ENCODE assay signal across 16 cellular contexts in genomic region chr10:1363466-1364121, GRCh38.
DNase-seq lines count a peak whose midpoint lies in the region; ATAC-seq, FAIRE-seq and TF ChIP-seq lines count a peak whose summit lies in the region.
"Had no signal": no experiment of that assay in that cellular context is flagged by ENCODE, and none has a peak within 500 bp of the region (broad histone marks: within the 10 kb centered on the region; RNA-seq: fewer than 3 reads in every experiment).

No MANE protein-coding gene starts in this region.

- no peak overlapping the region for H4K91ac ChIP-seq in trophoblast cell (ENCODE audit: low read depth, low read length)

- FAIRE-seq in kidney (lab: Jason Lieb, UNC) = no peak

- no peak overlapping the region for H3K14ac ChIP-seq in trophoblast cell (ENCODE audit: low read length)

- H2AFZ ChIP-seq in GM23338 (peak overlapping the region; percentile 18; the same call in 1 of the 2 replicates), trophoblast cell (ENCODE audit: insufficient read depth, low read length, poor library complexity) (no peak overlapping the region)

- H3K4me3 Mint-ChIP-seq in GM23338 = no peak overlapping the region
- H3K4me3 Mint-ChIP-seq: B cell; CD4-positive, CD25-positive, alpha-beta regulatory T cell; IgD-negative memory B cell had no signal

- no peaks in the 10 kb centered on the region for H3K36me3 ChIP-seq in GM23338 (ENCODE audit: insufficient read depth)
- H3K36me3 ChIP-seq in colonic mucosa = no peaks in the 10 kb centered on the region
- H3K36me3 ChIP-seq in kidney (ENCODE audit: control insufficient read depth in 1 of 2, insufficient read depth in 2 of 2, low read length in 2 of 2) = no peaks in the 10 kb centered on the region
- H3K36me3 ChIP-seq in trophoblast cell (ENCODE audit: control insufficient read depth in 1 of 2, insufficient read depth in 2 of 2, low read length in 2 of 2) = no peaks in the 10 kb centered on the region
- H3K36me3 ChIP-seq: HAP-1 had no signal

- H3K79me2 ChIP-seq in GM23338 (replicated peaks; ENCODE audit: insufficient read depth) = no peaks in the 10 kb centered on the region
- peaks cover under 1% of the 10 kb centered on the region for H3K79me2 ChIP-seq in trophoblast cell (ENCODE audit: control insufficient read depth, insufficient read depth, low read length, poor library complexity)

- H3K23ac ChIP-seq in trophoblast cell (ENCODE audit: low read length) = no peak overlapping the region

- H3K27ac ChIP-seq in GM23338 (ENCODE audit: low read depth) = no peak overlapping the region
- no peak overlapping the region for H3K27ac ChIP-seq in colonic mucosa
- H3K27ac ChIP-seq in kidney (ENCODE audit: low read depth in 2 of 2, low read length in 2 of 2) = no peak overlapping the region
- no peak overlapping the region for H3K27ac ChIP-seq in trophoblast cell (ENCODE audit: low read depth, low read length)

- no peak overlapping the region for H3K27ac Mint-ChIP-seq in GM23338
- H3K27ac Mint-ChIP-seq: B cell; CD4-positive, CD25-positive, alpha-beta regulatory T cell had no signal

- H3K9me2 ChIP-seq in GM23338 (ENCODE audit: insufficient read depth) = no peaks in the 10 kb centered on the region; the same call in 1 of the 2 replicates

- H3K4ac ChIP-seq in trophoblast cell (ENCODE audit: low read depth, low read length) = no peak overlapping the region

- peaks cover 6% of the 10 kb centered on the region for H3K27me3 Mint-ChIP-seq in GM23338 (ENCODE audit: insufficient read depth, low read depth, poor library complexity)

- no peak overlapping the region for H2BK12ac ChIP-seq in trophoblast cell (ENCODE audit: low read length)

- H3K4me3 ChIP-seq in GM23338 (no peak overlapping the region), colonic mucosa (no peak overlapping the region), kidney (ENCODE audit: low read length in 2 of 2) (no peak overlapping the region), trophoblast cell (ENCODE audit: low read depth, low read length) (no peak overlapping the region)
- H3K4me3 ChIP-seq: HAP-1 had no signal

- intact Hi-C loops in colonic mucosa (cut with DNase I) = no loop called here
- intact Hi-C loops in kidney (cut with DNase I) = no loop called here

- no peak overlapping the region for H2AK5ac ChIP-seq in trophoblast cell (ENCODE audit: low read length)

- H3K36me3 Mint-ChIP-seq in GM23338 (ENCODE audit: low read depth) = no peaks in the 10 kb centered on the region
- H3K36me3 Mint-ChIP-seq: CD4-positive, CD25-positive, alpha-beta regulatory T cell had no signal

- no CpG with 5 or more reads among the region's 61 CpGs for WGBS in trophoblast cell (ENCODE audit: extremely low coverage, insufficient coverage, insufficient read length)

- peaks cover 14% of the 10 kb centered on the region for H3K4me1 ChIP-seq in GM23338 (ENCODE audit: insufficient read depth)
- no peaks in the 10 kb centered on the region for H3K4me1 ChIP-seq in colonic mucosa
- no peaks in the 10 kb centered on the region for H3K4me1 ChIP-seq in kidney (ENCODE audit: control insufficient read depth in 1 of 2, insufficient read depth in 1 of 2, low read depth in 1 of 2, low read length in 2 of 2)
- peaks cover 13 to 17% of the 10 kb centered on the region in 2 experiments for H3K4me1 ChIP-seq in trophoblast cell (ENCODE audit: control insufficient read depth in 1 of 2, insufficient read depth in 2 of 2, low read length in 2 of 2)
- H3K4me1 ChIP-seq: HAP-1 had no signal

- peaks cover 4% of the 10 kb centered on the region for H3K79me1 ChIP-seq in trophoblast cell (ENCODE audit: low read length)

- peaks cover 3% of the 10 kb centered on the region; the same call in 1 of the 2 replicates for H3F3A ChIP-seq in GM23338 (replicated peaks; ENCODE audit: low read depth)

- no peak overlapping the region for H4K8ac ChIP-seq in trophoblast cell (ENCODE audit: low read depth, low read length)

- no peak overlapping the region for H3K18ac ChIP-seq in trophoblast cell (ENCODE audit: low read length)

- H3K9me3 Mint-ChIP-seq in GM23338 = no peaks in the 10 kb centered on the region; the same call in 2 of the 3 replicates

- no peak for ATAC-seq in GM23338

- DNase-seq in GM23338 (ENCODE audit: low spot score) (no peak), colonic mucosa (peak; percentile 5), kidney (peak; percentile 67), SHP77 treated with DMSO at 0.1 percent for 48 hours (lab: John Stamatoyannopoulos, UW) (no peak), NCI-H345 (lab: John Stamatoyannopoulos, UW) (no peak), trophoblast cell (no peak)
- peak; percentile 16 for DNase-seq in stimulated activated CD8-positive, alpha-beta memory T cell treated with anti-CD3 and anti-CD28 coated beads, Interleukin-4, amount 100 ng/mL, for 48 hours
- DNase-seq: Caco-2; CD4-positive, CD25-positive, alpha-beta regulatory T cell; DMS53; NCI-H1105; NCI-H1694; NCI-H524 had no signal

- peaks cover 41% of the 10 kb centered on the region for H3K4me1 Mint-ChIP-seq in GM23338

- no peaks in the 10 kb centered on the region for H4K20me1 ChIP-seq in GM23338 (replicated peaks; ENCODE audit: insufficient read depth)

- H2BK5ac ChIP-seq in trophoblast cell (ENCODE audit: low read depth, low read length, poor library complexity) = no peak overlapping the region

- TF ChIP-seq CTCF in GM23338 (conservative IDR thresholded peaks at IDR 0.05; ENCODE audit: low read depth in 2 of 2) = no peak
- no peak for TF ChIP-seq CTCF in colonic mucosa (IDR thresholded peaks at IDR 0.05)
- no peak for TF ChIP-seq CTCF in kidney (IDR thresholded peaks at IDR 0.05; ENCODE audit: borderline replicate concordance, extremely low read depth, insufficient read depth)

- H4K12ac ChIP-seq in trophoblast cell (ENCODE audit: low read depth, low read length) = no peak overlapping the region

- H3K9ac ChIP-seq in colonic mucosa (ENCODE audit: low read depth in 2 of 2, low read length in 2 of 2) (no peak overlapping the region), kidney (ENCODE audit: low read length in 2 of 2) (no peak overlapping the region), trophoblast cell (ENCODE audit: low read length) (no peak overlapping the region)

- H2BK120ac ChIP-seq in trophoblast cell (ENCODE audit: insufficient read depth, low read length, poor library complexity) = no peak overlapping the region

- no peaks in the 10 kb centered on the region for H3K9me3 ChIP-seq in colonic mucosa
- H3K9me3 ChIP-seq in kidney (ENCODE audit: control insufficient read depth in 1 of 2, low read length in 2 of 2) = no peaks in the 10 kb centered on the region
- H3K9me3 ChIP-seq in trophoblast cell (ENCODE audit: insufficient read depth, low read depth, low read length) = peaks cover 4% of the 10 kb centered on the region
- H3K9me3 ChIP-seq: Caco-2, HAP-1 had no signal

- H3K27me3 ChIP-seq in GM23338 (ENCODE audit: insufficient read depth) (no peaks in the 10 kb centered on the region), colonic mucosa (no peaks in the 10 kb centered on the region), trophoblast cell (ENCODE audit: insufficient read depth, low read length) (no peaks in the 10 kb centered on the region)

- no peak overlapping the region for H3K4me2 ChIP-seq in GM23338
- no peak overlapping the region for H3K4me2 ChIP-seq in trophoblast cell (ENCODE audit: low read length)

TF ChIP-seq in GM23338, 12 proteins besides CTCF, POLR2A, EP300 and RAD21 (continues in another document):
- TF ChIP-seq ETS1 (IDR thresholded peaks at IDR 0.05) (no peak), CREB1 (CRISPR knock-in tag; IDR thresholded peaks at IDR 0.05; ENCODE audit: low read depth) (no peak)

Comparison
In these comparisons a context has a peak if more than half of its experiments do, and no peak if none do; other contexts are left out.
1. DNase-seq: peak in colonic mucosa (single experiment), kidney (single experiment) and stimulated activated CD8-positive, alpha-beta memory T cell treated with anti-CD3 and anti-CD28 coated beads, Interleukin-4, amount 100 ng/mL, for 48 hours (single experiment); none in GM23338 (single experiment), SHP77 treated with DMSO at 0.1 percent for 48 hours (single experiment), NCI-H345 (single experiment) and trophoblast cell (0 of 2).